ENCODE assay signal across 8 cellular contexts in genomic region chr12:132444957-132445883, GRCh38. TPM values are rescaled to one million over a fixed set of nuclear protein-coding genes. Genes with fewer than 3 reads are reported as not detected.
A peak's percentile ranks its signal among the peaks of the same experiment; 100 is the strongest.
DNase-seq lines count a peak whose midpoint lies in the region; ATAC-seq and TF ChIP-seq lines count a peak whose summit lies in the region.

No MANE protein-coding gene starts in this region.

- peaks cover 4% of the 10 kb centered on the region; the same call in 1 of the 2 replicates for H3K27me3 ChIP-seq in BJ (ENCODE audit: control insufficient read depth, insufficient read depth, low read length)

- POLR2A ChIA-PET in BJ (lab: Charles Lee): no interaction called here

- peaks cover 35% of the 10 kb centered on the region for H3K4me1 Mint-ChIP-seq in glutamatergic neuron (ENCODE audit: low read depth, unreplicated experiment)

- peak overlapping the region; percentile 29 for H3K4me3 ChIP-seq in BJ (ENCODE audit: low read depth, low read length)

- H3K9me3 Mint-ChIP-seq in glutamatergic neuron (ENCODE audit: unreplicated experiment): peaks cover 19% of the 10 kb centered on the region

- H3K27me3 Mint-ChIP-seq in glutamatergic neuron (ENCODE audit: unreplicated experiment): peaks cover 20% of the 10 kb centered on the region

- H3K4me3 Mint-ChIP-seq in glutamatergic neuron (ENCODE audit: unreplicated experiment): peak overlapping the region; percentile 84

- peak overlapping the region; percentile 99 for H3K27ac Mint-ChIP-seq in glutamatergic neuron (ENCODE audit: unreplicated experiment)

- no peak for TF ChIP-seq CTCF in BJ (IDR thresholded peaks at IDR 0.05; ENCODE audit: insufficient read depth, low read depth, low read length)
- TF ChIP-seq CTCF in glutamatergic neuron (IDR thresholded peaks at IDR 0.05; ENCODE audit: partially characterized antibody, unreplicated experiment): no peak

- DNase-seq in BJ (ENCODE audit: low read depth) (no peak), NCI-H524 (lab: John Stamatoyannopoulos, UW) (peak; percentile 84 to 95), activated T-cell treated with anti-CD3 and anti-CD28 coated beads for 4 hours (peak; percentile 59), glutamatergic neuron (peak; percentile 50), HuH-7.5 (ENCODE audit: low spot score) (no peak), NCI-H2029 (lab: John Stamatoyannopoulos, UW) (no peak)
- peak; percentile 80 to 82 (median 81) for DNase-seq in stimulated activated CD4-positive, alpha-beta T cell treated with anti-CD3 and anti-CD28 coated beads, Interleukin-12 subunit alpha, Interleukin-12 subunit beta, amount 100 ng/mL, for 48 hours (ENCODE audit: low read depth in 2 of 3, low spot score in 1 of 3)

- H3K36me3 Mint-ChIP-seq in glutamatergic neuron (ENCODE audit: unreplicated experiment): peaks cover 9% of the 10 kb centered on the region

- ATAC-seq in GM19397 (IDR thresholded peaks at IDR 0.05; ENCODE audit: unreplicated experiment): peak; percentile 69

- CTCF ChIA-PET in BJ (lab: Yijun Ruan, JAX): no interaction called here

- H3K36me3 ChIP-seq in BJ (ENCODE audit: control insufficient read depth, insufficient read depth, low read length): no peaks in the 10 kb centered on the region

RNA-seq across cellular contexts. Expression of gene FBRSL1, which starts 44.7 kb away (rescaled TPM):
- 1.0 and 1.4 TPM in 2 replicates for polyA plus RNA-seq in BJ (2011; rRNA removed)
- 1.0 and 4.2 TPM in 2 replicates for polyA minus RNA-seq in BJ (2011; rRNA and poly(A)+ RNA removed)
- 211 TPM for total RNA-seq in glutamatergic neuron (ENCODE audit: unreplicated experiment)

Comparison
In these comparisons a context has a peak if more than half of its experiments do, and no peak if none do; other contexts are left out.
1. DNase-seq: peak in NCI-H524 (2 of 2), activated T-cell treated with anti-CD3 and anti-CD28 coated beads for 4 hours (single experiment), glutamatergic neuron (single experiment) and stimulated activated CD4-positive, alpha-beta T cell treated with anti-CD3 and anti-CD28 coated beads, Interleukin-12 subunit alpha, Interleukin-12 subunit beta, amount 100 ng/mL, for 48 hours (3 of 3); none in BJ (single experiment), HuH-7.5 (single experiment) and NCI-H2029 (single experiment).